9 cellular contexts compared by ENCODE assay signal in genomic region chr17:42361781-42362186, GRCh38. TPM values are rescaled to one million over a fixed set of nuclear protein-coding genes. Genes with fewer than 3 reads are reported as not detected.
DNase-seq lines count a peak whose midpoint lies in the region; ATAC-seq, FAIRE-seq and TF ChIP-seq lines count a peak whose summit lies in the region.
"Had no signal": no experiment of that assay in that cellular context is flagged by ENCODE, and none has a peak within 500 bp of the region (broad histone marks: within the 10 kb centered on the region; RNA-seq: fewer than 3 reads in every experiment).

No MANE protein-coding gene starts in this region.

- DNase-seq in DMS79 treated with DMSO at 0.1 percent for 48 hours (lab: John Stamatoyannopoulos, UW) = peak; percentile 60
- no peak for DNase-seq in activated B cell treated with CpG ODN at 0.5 μM for 24 hours
- no peak for DNase-seq in chondrocyte (ENCODE audit: low spot score)
- DNase-seq in small intestine = peak; percentile 79
- DNase-seq in DMS153 treated with DMSO at 0.1 percent for 48 hours (lab: John Stamatoyannopoulos, UW; ENCODE audit: unreplicated experiment) = no peak
- no peak for DNase-seq in epidermal melanocyte (ENCODE audit: insufficient read length, low spot score)
- DNase-seq in NCI-H345 treated with DMSO at 0.1 percent for 48 hours (lab: John Stamatoyannopoulos, UW; ENCODE audit: unreplicated experiment) = no peak
- DNase-seq: occipital lobe had no signal

- H3K4me3 Mint-ChIP-seq in activated B cell treated with CpG ODN at 0.5 μM for 24 hours (no peak overlapping the region), chondrocyte (ENCODE audit: unreplicated experiment) (no peak overlapping the region)

- ATAC-seq in activated B cell treated with CpG ODN at 0.5 μM for 24 hours (ENCODE audit: low read depth) = peak; percentile 58
- no peak for ATAC-seq in GM21786 (IDR thresholded peaks at IDR 0.05; ENCODE audit: unreplicated experiment)

- intact Hi-C loops in activated B cell treated with CpG ODN at 0.5 μM for 24 hours (cut with micrococcal nuclease) = loop anchor here (5.0 kb wide), 1 partner anchor 41 kb away; no protein-coding TSS in a partner anchor

- H3K36me3 Mint-ChIP-seq in activated B cell treated with CpG ODN at 0.5 μM for 24 hours (ENCODE audit: low read depth) (peaks cover 38% of the 10 kb centered on the region), chondrocyte (ENCODE audit: low read depth) (no peaks in the 10 kb centered on the region)

- WGBS in small intestine, 3 donors = 40 to 56% (median 53%) methylated on average over 2 of the region's 2 CpGs

- no peak overlapping the region for H3K27ac Mint-ChIP-seq in activated B cell treated with CpG ODN at 0.5 μM for 24 hours
- H3K27ac Mint-ChIP-seq in chondrocyte (ENCODE audit: unreplicated experiment) = peak overlapping the region; percentile 91

- H3K27me3 Mint-ChIP-seq in activated B cell treated with CpG ODN at 0.5 μM for 24 hours = no peaks in the 10 kb centered on the region
- no peaks in the 10 kb centered on the region for H3K27me3 Mint-ChIP-seq in chondrocyte (ENCODE audit: low read depth)

- H3K4me1 Mint-ChIP-seq in activated B cell treated with CpG ODN at 0.5 μM for 24 hours (peaks cover 69% of the 10 kb centered on the region), chondrocyte (ENCODE audit: low read depth) (peaks cover 72% of the 10 kb centered on the region)

- CTCF ChIA-PET in activated B cell treated with CpG ODN at 0.5 μM for 24 hours (lab: Charles Lee) = interaction anchor here (1.3 kb wide), 1 partner anchor 41 kb away, joined by 3 read pairs; no protein-coding TSS in a partner anchor

- TF ChIP-seq CTCF in activated B cell treated with CpG ODN at 0.5 μM for 24 hours (IDR thresholded peaks at IDR 0.05) (no peak), chondrocyte (IDR thresholded peaks at IDR 0.05) (no peak)

- H3K36me3 ChIP-seq in small intestine (ENCODE audit: control insufficient read depth in 2 of 2, insufficient read depth in 2 of 2, low read length in 2 of 2) = peaks cover 0 to 5% of the 10 kb centered on the region in 2 donors

- no peak for FAIRE-seq in small intestine (lab: Jason Lieb, UNC)

- H3K9me3 Mint-ChIP-seq in activated B cell treated with CpG ODN at 0.5 μM for 24 hours (no peaks in the 10 kb centered on the region), chondrocyte (ENCODE audit: low read depth) (no peaks in the 10 kb centered on the region)

- H3K27me3 ChIP-seq in small intestine (ENCODE audit: control insufficient read depth in 2 of 2, insufficient read depth in 2 of 2, low read length in 2 of 2) = no peaks in the 10 kb centered on the region

- peaks cover 0 to 16% of the 10 kb centered on the region in 2 donors for H3K4me1 ChIP-seq in small intestine (ENCODE audit: control insufficient read depth in 2 of 2, insufficient read depth in 1 of 2, low read depth in 1 of 2, low read length in 1 of 2)

- no peak overlapping the region for H3K4me3 ChIP-seq in small intestine (ENCODE audit: low read depth in 1 of 2, low read length in 2 of 2)

- POLR2A ChIA-PET in activated B cell treated with CpG ODN at 0.5 μM for 24 hours (lab: Charles Lee) = interaction anchor here (0.8 to 1.5 kb wide), 2 partner anchors 27 to 74 kb away, joined by 3 to 12 read pairs; partner anchors contain the start of genes STAT3 and STAT5A

- no peak overlapping the region for H3K27ac ChIP-seq in small intestine (ENCODE audit: low read depth in 1 of 2, low read length in 1 of 2)

- no peaks in the 10 kb centered on the region for H3K9me3 ChIP-seq in small intestine (ENCODE audit: control insufficient read depth, low read depth)

RNA-seq across cellular contexts. Expression of gene STAT3, which starts 26.5 kb away (rescaled TPM):
- total RNA-seq in activated B cell treated with CpG ODN at 0.5 μM for 24 hours (211 and 233 TPM in 2 replicates), chondrocyte (164 to 203 TPM (median 164 TPM) in 3 replicates)
- polyA plus RNA-seq in small intestine = 10 to 100 TPM; 49.0 to 76.5 (median 55.7) TPM

Comparison
In these comparisons a context has a peak if more than half of its experiments do, and no peak if none do; other contexts are left out.
1. DNase-seq: peak in DMS79 treated with DMSO at 0.1 percent for 48 hours (single experiment) and small intestine (single experiment); none in activated B cell treated with CpG ODN at 0.5 μM for 24 hours (single experiment), chondrocyte (single experiment), DMS153 treated with DMSO at 0.1 percent for 48 hours (single experiment), epidermal melanocyte (single experiment) and NCI-H345 treated with DMSO at 0.1 percent for 48 hours (single experiment).